1 cellular context compared by ENCODE assay signal in the genomic region with DNA sequence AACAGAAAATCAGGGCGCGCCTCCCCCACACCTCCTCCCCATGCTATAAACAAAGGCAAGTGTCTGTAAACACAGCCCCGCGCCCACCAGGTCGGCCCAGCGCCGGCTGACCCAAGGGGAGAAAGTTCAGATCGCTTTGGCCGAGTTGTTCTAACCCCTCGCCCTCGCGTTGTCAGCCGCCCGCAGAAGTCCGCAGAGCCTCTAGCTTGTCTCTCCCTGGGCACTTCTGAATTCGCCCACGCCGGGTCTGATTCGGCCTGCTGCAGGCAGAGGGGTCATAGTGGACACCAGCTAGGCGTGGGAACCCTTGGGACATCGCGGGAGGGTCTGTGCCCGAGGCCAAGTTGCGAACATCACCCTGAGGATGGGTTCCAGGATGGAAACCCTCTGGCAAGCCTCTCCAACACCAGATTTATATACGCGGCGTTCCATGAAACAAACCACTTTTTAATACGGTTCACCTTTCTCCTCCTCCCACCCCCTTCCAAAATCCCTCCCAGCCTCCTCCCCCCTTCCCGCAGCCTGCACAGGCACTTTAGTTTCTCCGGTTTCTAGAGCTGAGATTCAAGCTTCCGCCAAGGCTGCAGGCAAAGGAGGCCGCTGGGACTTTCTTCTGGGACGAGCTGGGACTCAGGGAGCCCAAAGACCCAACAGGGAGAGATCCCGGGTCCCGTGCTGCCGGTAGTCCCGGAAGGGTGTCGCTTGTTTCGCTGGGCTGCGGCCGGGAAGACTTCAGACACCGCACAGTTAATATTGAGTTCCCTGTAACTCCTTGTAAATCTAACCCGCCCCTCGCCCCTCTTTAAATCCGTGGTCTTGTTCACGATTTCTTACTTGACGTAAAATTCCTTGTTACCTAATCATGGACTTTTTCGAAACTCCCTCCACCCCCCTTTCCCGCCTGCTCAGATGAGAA.
TF ChIP-seq lines count a peak whose summit lies in the region.

No MANE protein-coding gene starts in this region.

TF ChIP-seq in WTC11, 78 proteins besides CTCF, POLR2A, EP300 and RAD21 (continued from another document):
- TF ChIP-seq ZNF121 (CRISPR knock-in tag; IDR thresholded peaks at IDR 0.05) (peak; percentile 45; the same call in 1 of the 2 replicates), OVOL2 (CRISPR knock-in tag; IDR thresholded peaks at IDR 0.05; ENCODE audit: borderline replicate concordance) (no peak), MXD4 (CRISPR knock-in tag; IDR thresholded peaks at IDR 0.05; ENCODE audit: borderline replicate concordance) (no peak), NR1H2 (CRISPR knock-in tag; IDR thresholded peaks at IDR 0.05) (no peak), SMAD3 (CRISPR knock-in tag; IDR thresholded peaks at IDR 0.05; ENCODE audit: borderline replicate concordance) (no peak), FOXK1 (CRISPR knock-in tag; IDR thresholded peaks at IDR 0.05) (no peak)
- TF ChIP-seq, protein P1, sequence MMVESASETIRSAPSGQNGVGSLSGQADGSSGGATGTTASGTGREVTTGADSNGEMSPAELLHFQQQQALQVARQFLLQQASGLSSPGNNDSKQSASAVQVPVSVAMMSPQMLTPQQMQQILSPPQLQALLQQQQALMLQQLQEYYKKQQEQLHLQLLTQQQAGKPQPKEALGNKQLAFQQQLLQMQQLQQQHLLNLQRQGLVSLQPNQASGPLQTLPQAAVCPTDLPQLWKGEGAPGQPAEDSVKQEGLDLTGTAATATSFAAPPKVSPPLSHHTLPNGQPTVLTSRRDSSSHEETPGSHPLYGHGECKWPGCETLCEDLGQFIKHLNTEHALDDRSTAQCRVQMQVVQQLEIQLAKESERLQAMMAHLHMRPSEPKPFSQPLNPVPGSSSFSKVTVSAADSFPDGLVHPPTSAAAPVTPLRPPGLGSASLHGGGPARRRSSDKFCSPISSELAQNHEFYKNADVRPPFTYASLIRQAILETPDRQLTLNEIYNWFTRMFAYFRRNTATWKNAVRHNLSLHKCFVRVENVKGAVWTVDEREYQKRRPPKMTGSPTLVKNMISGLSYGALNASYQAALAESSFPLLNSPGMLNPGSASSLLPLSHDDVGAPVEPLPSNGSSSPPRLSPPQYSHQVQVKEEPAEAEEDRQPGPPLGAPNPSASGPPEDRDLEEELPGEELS (CRISPR knock-in tag; IDR thresholded peaks at IDR 0.05) = peak; percentile 80; the same call in 1 of the 2 replicates
- TF ChIP-seq, protein P2, sequence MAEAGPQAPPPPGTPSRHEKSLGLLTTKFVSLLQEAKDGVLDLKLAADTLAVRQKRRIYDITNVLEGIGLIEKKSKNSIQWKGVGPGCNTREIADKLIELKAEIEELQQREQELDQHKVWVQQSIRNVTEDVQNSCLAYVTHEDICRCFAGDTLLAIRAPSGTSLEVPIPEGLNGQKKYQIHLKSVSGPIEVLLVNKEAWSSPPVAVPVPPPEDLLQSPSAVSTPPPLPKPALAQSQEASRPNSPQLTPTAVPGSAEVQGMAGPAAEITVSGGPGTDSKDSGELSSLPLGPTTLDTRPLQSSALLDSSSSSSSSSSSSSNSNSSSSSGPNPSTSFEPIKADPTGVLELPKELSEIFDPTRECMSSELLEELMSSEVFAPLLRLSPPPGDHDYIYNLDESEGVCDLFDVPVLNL (CRISPR knock-in tag; IDR thresholded peaks at IDR 0.05; ENCODE audit: borderline replicate concordance, low read depth) = no peak
TF ChIP-seq in WTC11: peak in this region for 2.
